In genomic region chr6:5992551-5993225, GRCh38 we compare ENCODE assay signal across 1 cellular context.
TF ChIP-seq lines count a peak whose summit lies in the region.

No MANE protein-coding gene starts in this region.

TF ChIP-seq in SK-N-SH, 30 proteins besides CTCF, POLR2A, EP300 and RAD21 (continued from another document):
- TF ChIP-seq USF1 (IDR thresholded peaks at IDR 0.05; ENCODE audit: borderline replicate concordance, low read depth): no peak
- no peak for TF ChIP-seq PBX3 (IDR thresholded peaks at IDR 0.05)
- no peak for TF ChIP-seq JUND (IDR thresholded peaks at IDR 0.05)
- TF ChIP-seq TAF1 (IDR thresholded peaks at IDR 0.05; ENCODE audit: borderline replicate concordance, low read depth, low read length): no peak
- no peak for TF ChIP-seq CHD2 (IDR thresholded peaks at IDR 0.05; ENCODE audit: low read length, partially characterized antibody)
- no peak for TF ChIP-seq RCOR1 (IDR thresholded peaks at IDR 0.05; ENCODE audit: low read length)
- no peak for TF ChIP-seq RXRA (IDR thresholded peaks at IDR 0.05; ENCODE audit: borderline replicate concordance, low read depth)
- no peak for TF ChIP-seq MXI1 (IDR thresholded peaks at IDR 0.05; ENCODE audit: low read depth, low read length)
- no peak for TF ChIP-seq SMC3 (IDR thresholded peaks at IDR 0.05; ENCODE audit: low read depth, low read length)
- no peak for TF ChIP-seq ZBTB33 (IDR thresholded peaks at IDR 0.05; ENCODE audit: borderline replicate concordance, low read depth)
